In the genomic region with DNA sequence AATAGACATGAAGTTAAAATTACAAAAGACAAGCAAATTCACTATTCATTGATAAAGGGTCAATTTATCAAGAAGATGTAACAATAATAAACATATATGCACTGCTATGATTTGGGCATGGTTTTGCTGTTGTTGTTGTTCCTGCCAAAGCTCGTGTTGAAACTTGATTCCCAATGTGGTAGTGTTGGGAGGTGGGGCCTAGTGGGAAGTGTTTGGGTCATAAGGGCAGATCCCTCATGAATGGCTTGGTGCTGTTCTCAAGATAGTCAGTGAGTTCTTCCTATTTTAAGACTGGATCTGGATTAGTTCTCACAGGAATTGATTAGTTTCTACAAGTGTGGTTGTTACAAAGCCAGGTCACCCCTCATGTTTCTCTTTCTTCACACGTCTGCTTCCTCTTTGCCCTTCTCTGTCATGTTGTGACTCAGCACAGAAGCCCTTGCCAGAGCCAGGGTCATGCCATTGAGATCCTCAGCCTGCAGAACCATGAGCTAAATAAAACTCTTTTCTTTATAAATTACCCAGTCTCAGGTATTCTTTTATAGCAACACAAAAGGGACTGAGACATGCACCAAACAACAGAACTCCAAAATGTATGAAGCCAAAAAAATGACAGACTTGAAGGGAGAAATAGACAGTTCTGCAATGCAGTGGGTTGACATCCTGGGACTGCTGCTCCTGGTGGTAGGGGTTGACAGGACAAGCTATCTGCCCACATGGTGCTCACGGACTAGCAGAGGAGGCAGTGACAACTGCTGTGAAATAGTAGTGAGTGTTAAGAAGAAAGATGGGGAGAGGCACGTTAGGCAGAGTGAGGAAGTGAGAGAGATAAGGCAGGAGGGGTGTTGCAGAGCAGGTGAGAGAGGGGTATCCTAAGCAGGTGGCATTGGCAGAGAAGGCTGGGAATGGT, we compare ENCODE assay signal across 8 cellular contexts. TPM values are rescaled to one million over a fixed set of nuclear protein-coding genes. Genes with fewer than 3 reads are reported as not detected.
A peak's percentile ranks its signal among the peaks of the same experiment; 100 is the strongest.
DNase-seq lines count a peak whose midpoint lies in the region; ATAC-seq and TF ChIP-seq lines count a peak whose summit lies in the region.

No MANE protein-coding gene starts in this region.

- intact Hi-C loops in left cardiac atrium (cut with DNase I): loop anchor here (5.0 to 10.0 kb wide), 3 partner anchors 131 to 841 kb away; no protein-coding TSS in a partner anchor

- H3K4me3 ChIP-seq in AG09309 (ENCODE audit: control insufficient read depth, low read depth, low read length): no peak overlapping the region

- TF ChIP-seq CTCF in AG09309 (IDR thresholded peaks at IDR 0.05; ENCODE audit: control insufficient read depth, insufficient read depth, low read depth, low read length, missing control alignments): peak; percentile 12

- ATAC-seq in GM18867 (IDR thresholded peaks at IDR 0.05; ENCODE audit: unreplicated experiment) (peak; percentile 81), HG03045 (IDR thresholded peaks at IDR 0.05; ENCODE audit: unreplicated experiment) (peak; percentile 71), left cardiac atrium (peak; percentile 27 to 63)

- no peak for DNase-seq in AG09309 (ENCODE audit: low read depth)
- peak; percentile 43 for DNase-seq in RKO (ENCODE audit: low spot score)
- no peak for DNase-seq in left cardiac atrium
- DNase-seq in DMS114 treated with DMSO at 0.1 percent for 48 hours (lab: John Stamatoyannopoulos, UW; ENCODE audit: unreplicated experiment): no peak
- no peak for DNase-seq in amygdala (lab: John Stamatoyannopoulos, UW)
- DNase-seq in DMS153 treated with DMSO at 0.1 percent for 48 hours (lab: John Stamatoyannopoulos, UW; ENCODE audit: unreplicated experiment): no peak

RNA-seq across cellular contexts. Expression of a gene that starts 18.6 kb away (rescaled TPM):
- total RNA-seq in left cardiac atrium: under 1 TPM; 0.21 to 0.74 TPM
